Comparison of ENCODE assay signal across 9 cellular contexts in the genomic region with DNA sequence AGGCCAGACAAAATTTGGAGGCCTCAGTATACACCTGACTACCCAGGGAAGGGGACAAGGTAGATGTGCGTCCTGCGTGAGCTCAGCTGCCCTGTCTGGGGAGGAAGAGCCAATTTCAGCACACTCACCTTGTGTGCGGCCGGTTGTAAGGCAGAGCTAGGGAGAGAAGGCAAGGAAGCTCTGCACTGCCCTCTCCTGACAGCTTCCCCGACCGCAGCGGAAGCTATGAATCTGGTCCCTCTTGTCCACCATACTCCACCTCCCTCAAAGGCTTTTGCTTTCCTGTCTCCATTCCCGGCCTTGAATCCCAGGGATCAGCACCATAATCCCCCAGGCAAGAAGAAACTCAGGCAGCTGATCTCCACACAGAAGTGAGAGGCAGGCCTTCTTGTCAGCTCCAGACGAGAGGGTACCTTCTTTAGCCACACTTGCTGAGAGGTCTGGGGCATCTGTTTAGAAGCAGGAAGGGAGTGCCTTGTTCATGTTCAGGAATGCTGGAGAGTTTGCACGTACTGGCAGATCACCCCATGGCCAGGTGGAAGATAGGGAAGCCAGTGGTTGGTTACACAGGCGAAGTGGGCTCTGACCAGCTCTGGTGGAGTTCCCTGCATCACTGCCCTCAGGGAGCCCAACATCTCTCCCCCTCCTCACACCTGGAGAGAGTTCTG.
A peak's percentile ranks its signal among the peaks of the same experiment; 100 is the strongest.
DNase-seq lines count a peak whose midpoint lies in the region; ATAC-seq, FAIRE-seq and TF ChIP-seq lines count a peak whose summit lies in the region.
"Had no signal": no experiment of that assay in that cellular context is flagged by ENCODE, and none has a peak within 500 bp of the region (broad histone marks: within the 10 kb centered on the region; RNA-seq: fewer than 3 reads in every experiment).

No MANE protein-coding gene starts in this region.

- DNase-seq in COR-L47 (lab: John Stamatoyannopoulos, UW) = peak; percentile 41
- DNase-seq in GM19239 (ENCODE audit: insufficient read length, low spot score) = peak; percentile 27
- DNase-seq in LNCaP clone FGC (ENCODE audit: low read depth) = peak; percentile 34
- peak; percentile 25 for DNase-seq in activated naive CD8-positive, alpha-beta T cell treated with anti-CD3 and anti-CD28 coated beads, Interleukin-2, amount 50 U/mL, for 24 hours
- peak in 3 of 5 donors; percentile 37 to 70 (median 57) for DNase-seq in heart left ventricle
- no peak for DNase-seq in progenitor cell of endocrine pancreas (ENCODE audit: low spot score, unreplicated experiment)

- no peaks in the 10 kb centered on the region for H3K27me3 ChIP-seq in heart left ventricle
- H3K27me3 ChIP-seq: SJCRH30 had no signal

- intact Hi-C loops in heart left ventricle (cut with DNase I) = loop anchor here in 5 of 10 donors (5.0 to 10.0 kb wide), 4 partner anchors 339 to 471 kb away; no protein-coding TSS in a partner anchor

- no peaks in the 10 kb centered on the region for H3K36me3 Mint-ChIP-seq in activated naive CD8-positive, alpha-beta T cell treated with anti-CD3 and anti-CD28 coated beads, Interleukin-2, amount 50 U/mL, for 24 hours (ENCODE audit: low read depth)
- peaks cover 7% of the 10 kb centered on the region for H3K36me3 Mint-ChIP-seq in progenitor cell of endocrine pancreas (ENCODE audit: insufficient read depth)

- peaks cover 10% of the 10 kb centered on the region for H3K27me3 Mint-ChIP-seq in activated naive CD8-positive, alpha-beta T cell treated with anti-CD3 and anti-CD28 coated beads, Interleukin-2, amount 50 U/mL, for 24 hours
- H3K27me3 Mint-ChIP-seq in progenitor cell of endocrine pancreas = no peaks in the 10 kb centered on the region

- no peaks in the 10 kb centered on the region for H3K4me1 Mint-ChIP-seq in activated naive CD8-positive, alpha-beta T cell treated with anti-CD3 and anti-CD28 coated beads, Interleukin-2, amount 50 U/mL, for 24 hours
- H3K4me1 Mint-ChIP-seq in progenitor cell of endocrine pancreas (ENCODE audit: low read depth) = no peaks in the 10 kb centered on the region

- H3K27ac Mint-ChIP-seq in activated naive CD8-positive, alpha-beta T cell treated with anti-CD3 and anti-CD28 coated beads, Interleukin-2, amount 50 U/mL, for 24 hours = no peak overlapping the region
- H3K27ac Mint-ChIP-seq in progenitor cell of endocrine pancreas = no peak overlapping the region

- ATAC-seq in activated naive CD8-positive, alpha-beta T cell treated with anti-CD3 and anti-CD28 coated beads, Interleukin-2, amount 50 U/mL, for 24 hours = peak; percentile 70
- ATAC-seq in heart left ventricle (peak; percentile 59 to 88 (median 82)), HG03175 (IDR thresholded peaks at IDR 0.05; ENCODE audit: unreplicated experiment) (no peak), GM18505 (IDR thresholded peaks at IDR 0.05; ENCODE audit: unreplicated experiment) (no peak)

- TF ChIP-seq CTCF in LNCaP clone FGC (IDR thresholded peaks at IDR 0.05; ENCODE audit: control insufficient read depth, extremely low read depth, insufficient read depth) (peak; percentile 83), heart left ventricle (IDR thresholded peaks at IDR 0.05) (peak; percentile 30 to 70 (median 50)), progenitor cell of endocrine pancreas (IDR thresholded peaks at IDR 0.05; ENCODE audit: unreplicated experiment) (peak; percentile 59)

- no peak overlapping the region for H3K4me3 Mint-ChIP-seq in activated naive CD8-positive, alpha-beta T cell treated with anti-CD3 and anti-CD28 coated beads, Interleukin-2, amount 50 U/mL, for 24 hours
- no peak overlapping the region for H3K4me3 Mint-ChIP-seq in progenitor cell of endocrine pancreas (ENCODE audit: low read depth)

- no peak for FAIRE-seq in GM19239 (lab: Jason Lieb, UNC)

- peaks cover 0 to 14% (median 0%) of the 10 kb centered on the region in 9 donors for H3K36me3 ChIP-seq in heart left ventricle

- H3K4me1 ChIP-seq in heart left ventricle = peaks cover 0 to 23% (median 4%) of the 10 kb centered on the region in 12 donors
- H3K4me1 ChIP-seq: SJCRH30 had no signal

- no peaks in the 10 kb centered on the region for H3K9me3 Mint-ChIP-seq in activated naive CD8-positive, alpha-beta T cell treated with anti-CD3 and anti-CD28 coated beads, Interleukin-2, amount 50 U/mL, for 24 hours
- no peaks in the 10 kb centered on the region for H3K9me3 Mint-ChIP-seq in progenitor cell of endocrine pancreas (ENCODE audit: low read depth)

- H3K9me3 ChIP-seq in heart left ventricle = no peaks in the 10 kb centered on the region
- H3K9me3 ChIP-seq: SJCRH30 had no signal

- no peak for TF ChIP-seq POLR2A in heart left ventricle (IDR thresholded peaks at IDR 0.05)
- no peak for TF ChIP-seq POLR2A in GM18505 (IDR thresholded peaks at IDR 0.05; ENCODE audit: borderline replicate concordance, extremely low read depth, insufficient read depth, insufficient read length)

- H3K27ac ChIP-seq in heart left ventricle = no peak overlapping the region
- H3K27ac ChIP-seq: SJCRH30 had no signal

- H3K4me3 ChIP-seq in LNCaP clone FGC (ENCODE audit: low read depth, low read length) (no peak overlapping the region), heart left ventricle (no peak overlapping the region)
- H3K4me3 ChIP-seq: SJCRH30 had no signal

- 15 to 20% (median 18%) methylated on average over 9 to 11 of the region's 11 CpGs for WGBS in heart left ventricle, 4 donors

Comparison
In these comparisons a context has a peak if more than half of its experiments do, and no peak if none do; other contexts are left out.
1. ATAC-seq: peak in activated naive CD8-positive, alpha-beta T cell treated with anti-CD3 and anti-CD28 coated beads, Interleukin-2, amount 50 U/mL, for 24 hours (single experiment) and heart left ventricle (4 of 4); none in HG03175 (single experiment) and GM18505 (single experiment).
2. Peak in every context shown above with its lines, with median percentiles within 50 percentile points of each other: CTCF ChIP-seq.